Comparison of ENCODE assay signal across 16 cellular contexts in the genomic region with DNA sequence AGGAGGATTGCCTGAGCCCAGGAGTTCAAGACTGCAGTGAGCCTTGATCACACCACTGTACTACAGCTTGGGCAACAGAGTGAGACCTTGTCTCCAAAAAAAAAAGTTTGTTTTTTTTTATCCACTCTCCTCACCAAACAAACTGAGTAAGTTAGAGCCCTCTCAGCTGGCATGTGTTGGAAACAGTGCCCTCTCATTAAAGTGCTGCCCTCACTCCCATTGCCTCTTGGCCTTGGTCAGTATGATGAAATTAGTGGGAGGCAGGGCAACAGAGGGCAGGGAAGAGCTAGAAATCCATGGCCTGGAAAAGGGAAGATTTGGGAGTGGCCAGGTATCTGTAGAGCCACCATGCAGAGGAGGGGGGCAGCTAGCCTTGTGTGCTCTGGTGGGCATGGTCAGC.
"Had no signal": no experiment of that assay in that cellular context is flagged by ENCODE, and none has a peak within 500 bp of the region (broad histone marks: within the 10 kb centered on the region; RNA-seq: fewer than 3 reads in every experiment).

No MANE protein-coding gene starts in this region.

- H3K9me3 Mint-ChIP-seq: dendritic cell treated with granulocyte-macrophage colony-stimulating factor and Interleukin-4, amounts not matched to agents 40 ng/mL and 50 ng/mL, for 4 days; effector memory CD8-positive, alpha-beta T cell; memory B cell; natural killer cell treated with Interleukin-12 subunit alpha and Interleukin-12 subunit beta and Interleukin-15 and Interleukin-18, amount 100 ng/mL, for 72 hours had no signal

- DNase-seq: effector memory CD8-positive, alpha-beta T cell; esophagus squamous epithelium; foreskin fibroblast; glutamatergic neuron; islet precursor cell; lower lobe of right lung; midbrain; occipital lobe; retina; right lobe of liver; stimulated activated CD4-positive, alpha-beta T cell treated with anti-CD3 and anti-CD28 coated beads, Interleukin-2, amount 100 ng/mL, for 24 hours; stimulated activated CD4-positive, alpha-beta T cell treated with anti-CD3 and anti-CD28 coated beads, Interleukin-4, amount 100 ng/mL, for 4 hours; stimulated activated naive CD8-positive, alpha-beta T cell treated with anti-CD3 and anti-CD28 coated beads, Interleukin-15, Interleukin-2, amounts not matched to agents 100 U/mL and 50 U/mL, for 24 hours had no signal

- H3K27me3 Mint-ChIP-seq: dendritic cell treated with granulocyte-macrophage colony-stimulating factor and Interleukin-4, amounts not matched to agents 40 ng/mL and 50 ng/mL, for 4 days; effector memory CD8-positive, alpha-beta T cell; memory B cell; natural killer cell treated with Interleukin-12 subunit alpha and Interleukin-12 subunit beta and Interleukin-15 and Interleukin-18, amount 100 ng/mL, for 72 hours had no signal

- H3K4me3 Mint-ChIP-seq: dendritic cell treated with granulocyte-macrophage colony-stimulating factor and Interleukin-4, amounts not matched to agents 40 ng/mL and 50 ng/mL, for 4 days; effector memory CD8-positive, alpha-beta T cell; memory B cell; natural killer cell treated with Interleukin-12 subunit alpha and Interleukin-12 subunit beta and Interleukin-15 and Interleukin-18, amount 100 ng/mL, for 72 hours had no signal

- H3K4me1 Mint-ChIP-seq: memory B cell had no signal

- H3K27ac Mint-ChIP-seq: dendritic cell treated with granulocyte-macrophage colony-stimulating factor and Interleukin-4, amounts not matched to agents 40 ng/mL and 50 ng/mL, for 4 days; memory B cell had no signal
